7 cellular contexts compared by ENCODE assay signal in the genomic region with DNA sequence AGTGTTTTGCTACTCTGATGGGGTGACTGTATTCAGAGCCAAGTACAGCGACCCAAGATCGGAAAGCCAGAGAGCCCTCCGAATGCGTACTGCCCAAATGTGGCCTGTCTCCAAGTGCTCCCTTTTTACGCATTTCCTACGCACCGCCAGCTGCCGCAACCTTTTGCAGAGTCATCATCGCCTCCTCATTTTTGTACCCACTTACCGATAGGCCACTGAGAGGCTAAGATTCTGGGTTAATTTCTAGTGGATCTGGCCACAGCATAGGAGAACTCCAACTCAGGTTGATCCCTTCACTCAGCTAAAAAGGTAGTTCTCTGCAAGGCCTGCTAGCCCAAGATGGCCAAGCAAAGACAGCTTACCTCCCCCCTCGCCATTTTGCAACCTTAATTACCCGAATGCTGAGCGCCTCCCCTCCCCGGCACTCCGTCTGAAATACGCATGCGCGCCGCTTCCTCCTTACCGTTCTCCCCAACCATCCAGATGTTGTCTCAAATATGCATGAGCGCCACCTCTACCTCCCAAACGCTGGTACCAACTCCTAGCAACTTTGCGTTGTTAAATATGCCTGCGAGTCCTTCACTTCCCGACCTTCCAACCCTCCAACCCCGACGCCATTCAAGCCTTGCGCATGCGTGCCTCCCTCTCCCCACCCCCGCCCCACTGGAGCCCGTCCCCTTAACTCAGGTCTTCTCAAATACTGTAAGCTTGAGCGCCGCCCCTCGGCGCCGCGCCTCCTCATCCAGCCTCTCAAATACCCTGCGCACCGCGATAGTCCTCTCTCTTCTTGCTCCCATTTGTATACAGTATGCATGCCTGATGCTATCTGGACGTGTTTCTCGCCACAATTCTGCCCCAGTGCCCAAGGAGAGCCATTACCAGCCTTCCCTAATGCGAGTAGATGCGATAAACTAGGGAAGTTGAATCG. TPM values are rescaled to one million over a fixed set of nuclear protein-coding genes. Genes with fewer than 3 reads are reported as not detected.
DNase-seq lines count a peak whose midpoint lies in the region; ATAC-seq and TF ChIP-seq lines count a peak whose summit lies in the region.

No MANE protein-coding gene starts in this region.

- TF ChIP-seq POLR2A in GM18505 (IDR thresholded peaks at IDR 0.05; ENCODE audit: borderline replicate concordance, extremely low read depth, insufficient read depth, insufficient read length), result no peak

- H3K4me3 ChIP-seq in astrocyte of the cerebellum (ENCODE audit: low read depth, low read length), result peak overlapping the region; percentile 67

- peak; percentile 85 for ATAC-seq in GM18505 (IDR thresholded peaks at IDR 0.05; ENCODE audit: unreplicated experiment)
- peak; percentile 84 for ATAC-seq in HG02970 (IDR thresholded peaks at IDR 0.05; ENCODE audit: low FRiP score, unreplicated experiment)
- peak; percentile 96 for ATAC-seq in sciatic nerve

- peak; percentile 31 for TF ChIP-seq CTCF in astrocyte of the cerebellum (IDR thresholded peaks at IDR 0.05; ENCODE audit: low read depth, low read length, missing control alignments)

- intact Hi-C loops in sciatic nerve (cut with DNase I), result no loop called here

- in situ Hi-C loops in astrocyte of the cerebellum (cut with HindIII; ENCODE audit: low sequenced_read_pairs), result no loop called here

- peak; percentile 50 to 51 for DNase-seq in NCI-H1930 (lab: John Stamatoyannopoulos, UW)
- DNase-seq in T-helper 22 cell (ENCODE audit: low read depth), result peak; percentile 67
- DNase-seq in astrocyte of the cerebellum (ENCODE audit: low read depth), result peak; percentile 66
- peak; percentile 26 to 90 (median 71) for DNase-seq in hypothalamus (lab: John Stamatoyannopoulos, UW)
- DNase-seq in sciatic nerve (ENCODE audit: low spot score), result peak; percentile 89

RNA-seq across cellular contexts. Expression of a gene that starts 11.8 kb away (rescaled TPM):
- not detected for total RNA-seq in sciatic nerve

Comparison
In these comparisons a context has a peak if more than half of its experiments do, and no peak if none do; other contexts are left out.
1. Peak in every context shown above with its lines: DNase-seq, ATAC-seq and H3K4me3 ChIP-seq.